ENCODE assay signal across 14 cellular contexts in genomic region chr4:10743357-10743756, GRCh38. TPM values are rescaled to one million over a fixed set of nuclear protein-coding genes. Genes with fewer than 3 reads are reported as not detected.
DNase-seq lines count a peak whose midpoint lies in the region; ATAC-seq lines count a peak whose summit lies in the region.
"Had no signal": no experiment of that assay in that cellular context is flagged by ENCODE, and none has a peak within 500 bp of the region (broad histone marks: within the 10 kb centered on the region; RNA-seq: fewer than 3 reads in every experiment).

No MANE protein-coding gene starts in this region.

- DNase-seq in H4 (ENCODE audit: low spot score), result no peak
- no peak for DNase-seq in activated CD4-positive, alpha-beta T cell treated with anti-CD3 and anti-CD28 coated beads, Interleukin-2, amount 50 U/mL, for 1 hour
- DNase-seq in foreskin melanocyte, result no peak
- no peak for DNase-seq in C1 segment of cervical spinal cord (lab: John Stamatoyannopoulos, UW)
- DNase-seq: DMS153; GOT3; left cardiac atrium; PC-3; stimulated activated CD4-positive, alpha-beta T cell treated with anti-CD3 and anti-CD28 coated beads, Interleukin-12 subunit alpha, Interleukin-12 subunit beta, amount 100 ng/mL, for 4 hours; T-helper 17 cell had no signal

- peak; percentile 61 for ATAC-seq in GM19023 (IDR thresholded peaks at IDR 0.05; ENCODE audit: unreplicated experiment)
- peak; percentile 75 for ATAC-seq in GM21723 (IDR thresholded peaks at IDR 0.05; ENCODE audit: unreplicated experiment)
- ATAC-seq in HG03103 (IDR thresholded peaks at IDR 0.05; ENCODE audit: low read depth, unreplicated experiment), result peak; percentile 60
- ATAC-seq: gastroesophageal sphincter, left cardiac atrium, PC-3, T-helper 17 cell had no signal

RNA-seq across cellular contexts. Expression of gene CLNK, which starts 58.8 kb away (rescaled TPM):
- not detected in 2 replicates for total RNA-seq in H4 (2014; rRNA removed; shearing (Covaris generic))
- total RNA-seq: left cardiac atrium, PC-3 had no signal
